In the genomic region with DNA sequence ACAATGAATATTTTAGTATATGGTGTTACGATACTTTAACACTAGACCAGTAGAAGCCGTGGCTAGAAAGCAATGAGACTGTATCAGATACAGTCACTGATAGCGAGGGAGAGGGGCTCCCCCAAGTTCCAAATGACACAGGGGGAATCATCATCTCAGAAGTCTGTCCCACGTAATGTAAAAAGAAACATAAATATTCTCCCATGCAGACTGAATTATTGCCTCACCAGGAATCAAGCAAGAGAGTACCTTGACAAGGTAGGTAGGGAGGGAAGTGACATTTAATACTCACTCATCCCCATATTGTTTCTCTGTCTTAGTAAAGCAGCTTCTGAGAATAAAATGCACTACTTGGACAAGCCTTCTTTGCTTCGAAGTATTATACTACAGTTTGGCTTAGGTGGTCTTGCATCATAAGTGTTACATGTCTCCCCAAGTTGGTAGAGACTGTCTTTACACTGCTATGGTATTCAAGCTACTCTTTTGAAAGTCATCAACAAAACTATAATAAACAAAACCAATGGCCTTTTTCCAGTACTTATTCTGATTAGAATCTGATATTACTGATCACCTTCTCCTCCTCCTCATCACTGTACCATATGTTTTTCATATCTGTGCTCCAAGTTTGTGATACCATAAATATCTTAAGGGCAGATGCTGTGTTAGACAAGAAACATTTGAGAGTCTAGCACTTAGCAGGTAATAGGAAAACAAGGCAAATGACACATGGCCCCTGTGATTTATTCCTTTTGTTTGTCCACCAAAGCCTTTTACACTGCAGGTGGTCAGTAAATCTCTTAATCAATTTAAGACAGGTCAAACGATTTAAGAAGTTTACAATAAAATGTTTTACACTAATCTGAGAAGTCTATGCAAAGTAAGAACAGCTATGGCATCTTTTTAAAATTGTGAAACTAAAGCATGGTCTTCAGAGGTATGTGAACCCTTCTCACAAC, we compare ENCODE assay signal across 11 cellular contexts. TPM values are rescaled to one million over a fixed set of nuclear protein-coding genes. Genes with fewer than 3 reads are reported as not detected.
DNase-seq lines count a peak whose midpoint lies in the region; ATAC-seq and TF ChIP-seq lines count a peak whose summit lies in the region.
"Had no signal": no experiment of that assay in that cellular context is flagged by ENCODE, and none has a peak within 500 bp of the region (broad histone marks: within the 10 kb centered on the region; RNA-seq: fewer than 3 reads in every experiment).

No MANE protein-coding gene starts in this region.

- no peak overlapping the region for H2BK15ac ChIP-seq in H9 (ENCODE audit: low read depth, low read length)

- H3K4ac ChIP-seq in H9 (ENCODE audit: low read depth, low read length): no peak overlapping the region

- no peak overlapping the region for H2AFZ ChIP-seq in H9 (ENCODE audit: low read length)

- TF ChIP-seq POLR2A in spleen (IDR thresholded peaks at IDR 0.05): no peak

- no peak overlapping the region for H3K56ac ChIP-seq in H9 (ENCODE audit: insufficient read length, low read depth, low read length)

- H3K9me3 Mint-ChIP-seq in H9 (no peaks in the 10 kb centered on the region), mesothelial cell of epicardium (no peaks in the 10 kb centered on the region)
- H3K9me3 Mint-ChIP-seq: activated CD4-positive, alpha-beta memory T cell treated with anti-CD3 and anti-CD28 coated beads for 36 hours had no signal

- H3K27ac ChIP-seq in H9 (ENCODE audit: insufficient read length, low read depth, low read length) (no peak overlapping the region), SK-N-MC (peak overlapping the region; percentile 95), iPS-18a (ENCODE audit: low read length) (peak overlapping the region; percentile 6), spleen (peak overlapping the region in 7 of 8 donors; percentile 95 to 99 (median 97))

- H3K23me2 ChIP-seq in H9 (ENCODE audit: insufficient read length, low read depth, low read length, poor library complexity, severe bottlenecking): peaks cover 8% of the 10 kb centered on the region

- H3K18ac ChIP-seq in H9 (ENCODE audit: insufficient read length, low read depth, low read length): no peak overlapping the region

- no peak overlapping the region for H3T11ph ChIP-seq in H9 (ENCODE audit: low read length)

- H3K27ac Mint-ChIP-seq in H9 (peak overlapping the region in 2 of 3 experiments; percentile 1 to 63; a peak in 5 of 7 replicates), mesothelial cell of epicardium (no peak overlapping the region)
- H3K27ac Mint-ChIP-seq: activated CD4-positive, alpha-beta memory T cell treated with anti-CD3 and anti-CD28 coated beads for 36 hours had no signal

- intact Hi-C loops in spleen (cut with DNase I; ENCODE audit: low total_unique reads): no loop called here

- no peak overlapping the region for H4K91ac ChIP-seq in H9 (ENCODE audit: insufficient read length, low read depth, low read length)

- H3K4me3 ChIP-seq in SK-N-MC (peak overlapping the region; percentile 85), iPS-18a (ENCODE audit: low read length) (peak overlapping the region; percentile 92), spleen (peak overlapping the region in 7 of 8 donors; percentile 59 to 82 (median 69))

- peaks cover 20 to 38% of the 10 kb centered on the region in 2 experiments for H3K4me1 Mint-ChIP-seq in H9
- H3K4me1 Mint-ChIP-seq in mesothelial cell of epicardium: peaks cover 35% of the 10 kb centered on the region

- no peak for ATAC-seq in GM18870 (IDR thresholded peaks at IDR 0.05; ENCODE audit: unreplicated experiment)

- H3K79me2 ChIP-seq in H9 (ENCODE audit: insufficient read depth, low read length): peaks cover 33% of the 10 kb centered on the region; the same call in 1 of the 2 replicates

- H3K4me2 ChIP-seq in H9 (ENCODE audit: insufficient read depth, insufficient read length, low read length): peak overlapping the region; percentile 93

- H2BK5ac ChIP-seq in H9 (ENCODE audit: insufficient read length, low read length): no peak overlapping the region

- DNase-seq in H9 (no peak), SK-N-MC (ENCODE audit: low read depth, low spot score) (no peak), spleen (no peak), mesothelial cell of epicardium (ENCODE audit: low spot score in 2 of 2, unreplicated experiment in 2 of 2) (no peak), NCI-H1105 treated with DMSO at 0.1 percent for 48 hours (lab: John Stamatoyannopoulos, UW) (no peak), NCI-H1436 (lab: John Stamatoyannopoulos, UW) (no peak)
- DNase-seq: activated CD4-positive, alpha-beta memory T cell treated with anti-CD3 and anti-CD28 coated beads for 36 hours; effector CD8-positive, alpha-beta T cell; NCI-H2227 treated with DMSO at 0.1 percent for 48 hours had no signal

- H3K14ac ChIP-seq in H9 (ENCODE audit: insufficient read depth, low read length): no peak overlapping the region

- no peaks in the 10 kb centered on the region for H3K79me1 ChIP-seq in H9 (ENCODE audit: insufficient read depth, low read depth, low read length, poor library complexity, severe bottlenecking)

- H2BK12ac ChIP-seq in H9 (ENCODE audit: insufficient read length, low read depth, low read length): no peak overlapping the region

- no peak overlapping the region for H2BK20ac ChIP-seq in H9 (ENCODE audit: low read depth, low read length, poor library complexity, severe bottlenecking)

- no peaks in the 10 kb centered on the region for H4K20me1 ChIP-seq in H9 (ENCODE audit: control insufficient read depth, insufficient read depth, insufficient read length)

- H3K9ac ChIP-seq in H9 (ENCODE audit: extremely low read depth, insufficient read length, low read length): peak overlapping the region; percentile 86
- H3K9ac ChIP-seq in SK-N-MC (ENCODE audit: insufficient read length): peak overlapping the region; percentile 88
- peak overlapping the region; percentile 77 for H3K9ac ChIP-seq in iPS-18a (ENCODE audit: low read length)

- peaks cover 0 to 12% (median 6%) of the 10 kb centered on the region in 3 experiments; a peak in 3 of 7 replicates for H3K36me3 Mint-ChIP-seq in H9 (ENCODE audit: insufficient read depth in 1 of 3, low read depth in 3 of 3)
- no peaks in the 10 kb centered on the region for H3K36me3 Mint-ChIP-seq in mesothelial cell of epicardium
- H3K36me3 Mint-ChIP-seq: activated CD4-positive, alpha-beta memory T cell treated with anti-CD3 and anti-CD28 coated beads for 36 hours had no signal

- H3K36me3 ChIP-seq in SK-N-MC (ENCODE audit: insufficient read depth, low read length): peaks cover 5% of the 10 kb centered on the region
- no peaks in the 10 kb centered on the region for H3K36me3 ChIP-seq in iPS-18a (ENCODE audit: control insufficient read depth, low read depth, low read length)
- peaks cover 0 to 16% (median 0%) of the 10 kb centered on the region in 6 donors for H3K36me3 ChIP-seq in spleen

- H3K4me1 ChIP-seq in H9 (ENCODE audit: insufficient read depth, low read length) (no peaks in the 10 kb centered on the region; the same call in none of the 2 replicates), iPS-18a (ENCODE audit: control insufficient read depth, low read depth, low read length) (peaks cover 21% of the 10 kb centered on the region), spleen (peaks cover 22 to 78% (median 54%) of the 10 kb centered on the region in 6 donors)

- H4K5ac ChIP-seq in H9 (ENCODE audit: insufficient read length, low read depth, low read length): no peak overlapping the region

- H3K9me3 ChIP-seq in H9 (ENCODE audit: control insufficient read depth, low read depth, low read length) (no peaks in the 10 kb centered on the region), SK-N-MC (ENCODE audit: low read depth, low read length) (no peaks in the 10 kb centered on the region), iPS-18a (ENCODE audit: control insufficient read depth, low read depth, low read length) (no peaks in the 10 kb centered on the region), spleen (no peaks in the 10 kb centered on the region)

- no peaks in the 10 kb centered on the region; the same call in 1 of the 2 replicates for H3K27me3 Mint-ChIP-seq in H9 (ENCODE audit: low read depth)
- no peaks in the 10 kb centered on the region for H3K27me3 Mint-ChIP-seq in mesothelial cell of epicardium (ENCODE audit: low read depth)
- H3K27me3 Mint-ChIP-seq: activated CD4-positive, alpha-beta memory T cell treated with anti-CD3 and anti-CD28 coated beads for 36 hours had no signal

- no peak overlapping the region for H4K8ac ChIP-seq in H9 (replicated peaks; ENCODE audit: insufficient read length, low read depth, low read length)

- H3K27me3 ChIP-seq in H9 (ENCODE audit: insufficient read depth, low read length): no peaks in the 10 kb centered on the region
- no peaks in the 10 kb centered on the region for H3K27me3 ChIP-seq in iPS-18a (ENCODE audit: control insufficient read depth, insufficient read depth, low read length)
- peaks cover 0 to 2% (median 0%) of the 10 kb centered on the region in 7 donors for H3K27me3 ChIP-seq in spleen (replicated peaks in 1 of 7)

- no peak overlapping the region for H2AK5ac ChIP-seq in H9 (ENCODE audit: insufficient read length, low read length)

- no CpG with 5 or more reads among the region's 6 CpGs for WGBS in H9 (ENCODE audit: extremely low coverage, insufficient read length, low lambda C conversion rate)
- WGBS in spleen, 5 donors: 45 to 62% (median 51%) methylated on average over 6 of the region's 6 CpGs

- no peak for TF ChIP-seq CTCF in H9 (conservative IDR thresholded peaks at IDR 0.05)
- TF ChIP-seq CTCF in spleen (IDR thresholded peaks at IDR 0.05 in 8 of 11, conservative IDR thresholded peaks at IDR 0.05 in 3 of 11): no peak
- no peak for TF ChIP-seq CTCF in mesothelial cell of epicardium (IDR thresholded peaks at IDR 0.05; ENCODE audit: unreplicated experiment)

- no peak overlapping the region for H3K23ac ChIP-seq in H9 (ENCODE audit: insufficient read length, low read depth, low read length)

- H2BK120ac ChIP-seq in H9 (ENCODE audit: low read depth, low read length, poor library complexity, severe bottlenecking): no peak overlapping the region

- peak overlapping the region in 1 of 2 experiments; percentile 30; a peak in 1 of 5 replicates for H3K4me3 Mint-ChIP-seq in H9
- no peak overlapping the region for H3K4me3 Mint-ChIP-seq in mesothelial cell of epicardium
- H3K4me3 Mint-ChIP-seq: activated CD4-positive, alpha-beta memory T cell treated with anti-CD3 and anti-CD28 coated beads for 36 hours had no signal

RNA-seq across cellular contexts. Expression of a gene that starts 2.7 kb away (rescaled TPM):
- total RNA-seq in H9 (2021): 131 and 136 TPM in 2 replicates
- 100 to 1,000 TPM in 5 of 7 donors, 10 to 100 TPM in 2; 95.1 to 158 (median 122) TPM for total RNA-seq in spleen
- 100 to 1,000 TPM in 1 of 3 donors, 10 to 100 TPM in 2; 54.9 to 105 (median 95.0) TPM for polyA plus RNA-seq in spleen
- total RNA-seq in mesothelial cell of epicardium: 211 to 217 TPM (median 216 TPM) in 3 replicates

RNA-seq across cellular contexts. Expression of a gene that starts 36.3 kb away (rescaled TPM):
- total RNA-seq in H9 (2021) (12.2 and 13.5 TPM in 2 replicates), spleen (under 1 TPM in 4 of 7 donors, not detected in 3; 0.17 to 0.76 (median 0.48) TPM), mesothelial cell of epicardium (1.6 to 2.7 TPM (median 2.1 TPM) in 3 replicates)
- under 1 TPM; 0.07 to 0.24 (median 0.16) TPM for polyA plus RNA-seq in spleen
- total RNA-seq: activated CD4-positive, alpha-beta memory T cell treated with anti-CD3 and anti-CD28 coated beads for 36 hours had no signal

RNA-seq across cellular contexts. Expression of a gene that starts 58.9 kb away (rescaled TPM):
- total RNA-seq in H9 (2021) (16.2 and 16.7 TPM in 2 replicates), spleen (1 to 10 TPM; 3.6 to 5.3 (median 4.1) TPM), mesothelial cell of epicardium (12.7 to 13.5 TPM (median 13.2 TPM) in 3 replicates)
- polyA plus RNA-seq in spleen: 1 to 10 TPM; 1.7 to 2.1 (median 2.0) TPM
